Comparison of ENCODE assay signal across 1 cellular context in genomic region chr12:22477166-22477893, GRCh38.
TF ChIP-seq lines count a peak whose summit lies in the region.

No MANE protein-coding gene starts in this region.

TF ChIP-seq in GM23338, 12 proteins besides CTCF, POLR2A, EP300 and RAD21 (continued from another document):
- no peak for TF ChIP-seq POLR2AphosphoS5 (IDR thresholded peaks at IDR 0.05; ENCODE audit: low read depth)
TF ChIP-seq in GM23338: peak in this region for 0.
